ENCODE assay signal across 34 cellular contexts in the genomic region with DNA sequence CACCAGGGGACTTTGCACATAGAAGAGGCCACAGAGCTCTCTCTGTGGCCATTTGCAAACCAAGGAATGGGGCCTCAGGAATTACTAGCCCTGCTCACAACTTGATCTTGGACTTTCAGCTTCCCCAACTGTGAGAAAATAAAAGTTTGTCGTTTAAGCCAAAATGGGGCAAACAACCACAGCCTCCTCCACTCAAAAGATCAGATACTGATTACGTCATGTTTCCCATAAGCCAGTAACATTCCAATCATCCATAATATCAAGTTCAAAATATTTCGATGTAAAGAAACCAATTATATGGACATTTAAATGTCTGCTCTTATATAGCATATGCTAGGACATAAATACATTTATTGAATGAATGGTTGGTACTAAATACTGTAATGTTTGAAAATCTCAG.
"Had no signal": no experiment of that assay in that cellular context is flagged by ENCODE, and none has a peak within 500 bp of the region (broad histone marks: within the 10 kb centered on the region; RNA-seq: fewer than 3 reads in every experiment).

No MANE protein-coding gene starts in this region.

- H3K9me3 Mint-ChIP-seq: activated CD4-positive, alpha-beta T cell treated with anti-CD3 and anti-CD28 coated beads, Interleukin-2, amount 10 ng/mL, durations not matched to agents 24 days and 14 days had no signal

- ATAC-seq: activated CD8-positive, alpha-beta T cell treated with anti-CD3 and anti-CD28 coated beads for 36 hours; activated naive CD4-positive, alpha-beta T cell treated with anti-CD3 and anti-CD28 coated beads, Interleukin-2, amount 50 U/mL, for 72 hours; activated T-cell treated with anti-CD3 and anti-CD28 coated beads, Interleukin-2, amount 50 U/mL, for 4 hours; activated T-cell treated with anti-CD3 and anti-CD28 coated beads, Interleukin-2, amount 50 U/mL, for 72 hours; activated T-helper 17 cell treated with anti-CD3 and anti-CD28 coated beads, Interleukin-2, amount 50 U/mL, for 72 hours; body of pancreas had no signal

- H3K27ac Mint-ChIP-seq: activated B cell treated with CpG ODN at 0.5 μM for 24 hours; activated CD4-positive, alpha-beta memory T cell treated with anti-CD3 and anti-CD28 coated beads for 36 hours; activated CD4-positive, alpha-beta T cell treated with anti-CD3 and anti-CD28 coated beads, Interleukin-2, amount 10 ng/mL, durations not matched to agents 24 days and 14 days; activated CD8-positive, alpha-beta T cell treated with anti-CD3 and anti-CD28 coated beads for 36 hours; activated naive CD4-positive, alpha-beta T cell treated with anti-CD3 and anti-CD28 coated beads, Interleukin-2, amount 50 U/mL, for 72 hours; activated naive CD8-positive, alpha-beta T cell treated with anti-CD3 and anti-CD28 coated beads for 36 hours; activated T-cell treated with anti-CD3 and anti-CD28 coated beads, Interleukin-2, amount 50 U/mL, for 72 hours; activated T-helper 1 cell treated with anti-CD3 and anti-CD28 coated beads, Interleukin-12 subunit alpha, Interleukin-12 subunit beta, Interleukin-2, Interleukin-4 antibody, amounts not matched to agents 30 ng/mL and 10 ng/mL and 1 ng/mL, durations not matched to agents 14 hours and 24 hours and 36 hours; activated T-helper 17 cell treated with anti-CD3 and anti-CD28 coated beads, Interleukin-2, amount 50 U/mL, for 72 hours; T-helper 1 cell treated with Interleukin-12 subunit alpha and Interleukin-12 subunit beta and Interleukin-4 antibody, amounts not matched to agents 30 μg/mL and 1 μg/mL, for 36 hours; T-helper 2 cell treated with Interferon-gamma antibody and Interleukin-4, amounts not matched to agents 5 μg/mL and 100 μg/mL, for 36 hours had no signal

- H3K4me1 Mint-ChIP-seq: activated B cell treated with CpG ODN at 0.5 μM for 24 hours; activated CD4-positive, alpha-beta T cell treated with anti-CD3 and anti-CD28 coated beads, Interleukin-2, amount 10 ng/mL, durations not matched to agents 24 days and 14 days; activated naive CD8-positive, alpha-beta T cell treated with anti-CD3 and anti-CD28 coated beads for 36 hours; activated T-helper 17 cell treated with anti-CD3 and anti-CD28 coated beads, Interleukin-2, amount 50 U/mL, for 72 hours had no signal

- H3K4me3 ChIP-seq: adrenal gland, body of pancreas, breast epithelium had no signal

- H3K36me3 Mint-ChIP-seq: activated CD4-positive, alpha-beta memory T cell treated with anti-CD3 and anti-CD28 coated beads for 36 hours; activated naive CD8-positive, alpha-beta T cell treated with anti-CD3 and anti-CD28 coated beads for 36 hours had no signal

- H3K9me3 ChIP-seq: adrenal gland, body of pancreas had no signal

- H3K4me3 Mint-ChIP-seq: activated B cell treated with CpG ODN at 0.5 μM for 24 hours; activated CD4-positive, alpha-beta memory T cell treated with anti-CD3 and anti-CD28 coated beads for 36 hours; activated CD4-positive, alpha-beta T cell treated with anti-CD3 and anti-CD28 coated beads, Interleukin-2, amount 10 ng/mL, durations not matched to agents 24 days and 14 days; activated CD8-positive, alpha-beta T cell treated with anti-CD3 and anti-CD28 coated beads for 36 hours; activated naive CD8-positive, alpha-beta T cell treated with anti-CD3 and anti-CD28 coated beads for 36 hours; activated T-cell treated with anti-CD3 and anti-CD28 coated beads, Interleukin-2, amount 50 U/mL, for 4 hours; activated T-cell treated with anti-CD3 and anti-CD28 coated beads, Interleukin-2, amount 50 U/mL, for 72 hours; activated T-helper 1 cell treated with anti-CD3 and anti-CD28 coated beads, Interleukin-12 subunit alpha, Interleukin-12 subunit beta, Interleukin-2, Interleukin-4 antibody, amounts not matched to agents 30 ng/mL and 10 ng/mL and 1 ng/mL, durations not matched to agents 14 hours and 24 hours and 36 hours; activated T-helper 17 cell treated with anti-CD3 and anti-CD28 coated beads, Interleukin-2, amount 50 U/mL, for 72 hours; T-helper 1 cell treated with Interleukin-12 subunit alpha and Interleukin-12 subunit beta and Interleukin-4 antibody, amounts not matched to agents 30 μg/mL and 1 μg/mL, for 36 hours; T-helper 2 cell treated with Interferon-gamma antibody and Interleukin-4, amounts not matched to agents 5 μg/mL and 100 μg/mL, for 36 hours had no signal

- DNase-seq: activated B cell treated with CpG ODN at 0.5 μM for 24 hours; activated CD4-positive, alpha-beta memory T cell treated with anti-CD3 and anti-CD28 coated beads for 36 hours; activated CD4-positive, alpha-beta T cell treated with anti-CD3 and anti-CD28 coated beads for 4 hours; activated CD4-positive, alpha-beta T cell treated with anti-CD3 and anti-CD28 coated beads, Interleukin-2, amount 10 ng/mL, durations not matched to agents 24 days and 14 days; activated CD4-positive, alpha-beta T cell treated with anti-CD3 and anti-CD28 coated beads, Interleukin-2, amount 50 U/mL, for 1 hour; activated CD4-positive, alpha-beta T cell treated with anti-CD3 and anti-CD28 coated beads, Interleukin-2, amount 50 U/mL, for 4 hours; activated CD4-positive, CD25-positive, alpha-beta regulatory T cell treated with anti-CD3 and anti-CD28 coated beads, Interleukin-2, amount 50 U/mL, for 72 hours; activated CD8-positive, alpha-beta memory T cell treated with anti-CD3 and anti-CD28 coated beads, Interleukin-2, amount 50 U/mL, for 4 hours; activated CD8-positive, alpha-beta T cell treated with anti-CD3 and anti-CD28 coated beads for 36 hours; activated gamma-delta T cell; activated naive CD4-positive, alpha-beta T cell treated with anti-CD3 and anti-CD28 coated beads, Interleukin-2, amount 50 U/mL, for 16 hours; activated naive CD4-positive, alpha-beta T cell treated with Interleukin-2 at 50 U/mL for 16 hours; activated naive CD8-positive, alpha-beta T cell treated with anti-CD3 and anti-CD28 coated beads for 36 hours; activated T-cell treated with anti-CD3 and anti-CD28 coated beads for 4 hours; activated T-cell treated with anti-CD3 and anti-CD28 coated beads, Interleukin-2, amount 50 U/mL, for 1 hour; activated T-cell treated with anti-CD3 and anti-CD28 coated beads, Interleukin-2, amount 50 U/mL, for 4 hours; activated T-cell treated with anti-CD3 and anti-CD28 coated beads, Interleukin-2, amount 50 U/mL, for 72 hours; adrenal gland; amniotic stem cell; aorta; body of pancreas; brain microvascular endothelial cell; central memory CD4-positive, alpha-beta T cell; T-helper 1 cell; T-helper 2 cell; T-helper 9 cell had no signal

- H3K27me3 ChIP-seq: adrenal gland, body of pancreas, brain microvascular endothelial cell, breast epithelium had no signal

- H3K27me3 Mint-ChIP-seq: activated B cell treated with CpG ODN at 0.5 μM for 24 hours; activated CD4-positive, alpha-beta T cell treated with anti-CD3 and anti-CD28 coated beads, Interleukin-2, amount 10 ng/mL, durations not matched to agents 24 days and 14 days; activated CD8-positive, alpha-beta T cell treated with anti-CD3 and anti-CD28 coated beads for 36 hours had no signal

- FAIRE-seq: astrocyte had no signal

- H3K27ac ChIP-seq: adrenal gland, body of pancreas, brain microvascular endothelial cell, breast epithelium, VCaP had no signal

- H3K36me3 ChIP-seq: adrenal gland, brain microvascular endothelial cell, breast epithelium had no signal

- H3K4me1 ChIP-seq: adrenal gland, body of pancreas, breast epithelium had no signal
